Comparison of ENCODE assay signal across 29 cellular contexts in the genomic region with DNA sequence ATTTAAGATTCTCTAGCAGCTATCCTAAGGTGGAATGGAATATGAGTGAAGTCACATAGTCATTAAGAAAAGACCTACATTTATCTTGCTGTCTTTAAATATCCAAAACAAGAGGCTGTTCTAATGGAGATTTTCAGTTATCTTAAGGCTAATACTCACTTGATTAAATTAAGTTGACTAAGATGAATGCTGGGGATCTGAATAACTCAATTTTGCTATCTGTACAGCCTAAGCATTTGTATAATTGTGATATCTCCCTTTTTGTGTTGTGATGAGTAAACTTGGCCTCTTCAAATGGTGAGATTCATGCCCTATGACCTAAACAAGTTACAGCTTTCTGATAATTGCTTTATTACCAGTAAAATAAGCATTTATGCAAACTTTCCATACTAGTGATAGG. TPM values are rescaled to one million over a fixed set of nuclear protein-coding genes. Genes with fewer than 3 reads are reported as not detected.
"Had no signal": no experiment of that assay in that cellular context is flagged by ENCODE, and none has a peak within 500 bp of the region (broad histone marks: within the 10 kb centered on the region; RNA-seq: fewer than 3 reads in every experiment).

No MANE protein-coding gene starts in this region.

- H3K27ac ChIP-seq: adrenal gland, body of pancreas, esophagus muscularis mucosa, foreskin keratinocyte, gastrocnemius medialis, heart left ventricle had no signal

- H3K4me1 ChIP-seq: adrenal gland, body of pancreas, esophagus muscularis mucosa, foreskin keratinocyte, gastrocnemius medialis, heart left ventricle had no signal

- H3K36me3 ChIP-seq: adrenal gland, esophagus muscularis mucosa, gastrocnemius medialis, heart left ventricle had no signal

- DNase-seq: activated CD4-positive, alpha-beta memory T cell treated with anti-CD3 and anti-CD28 coated beads for 36 hours; activated CD4-positive, alpha-beta T cell treated with anti-CD3 and anti-CD28 coated beads for 1 hour; activated CD4-positive, alpha-beta T cell treated with anti-CD3 and anti-CD28 coated beads for 4 hours; activated CD4-positive, alpha-beta T cell treated with anti-CD3 and anti-CD28 coated beads, Interleukin-2, amount 10 ng/mL, durations not matched to agents 7 days and 5 days; activated CD8-positive, alpha-beta memory T cell treated with anti-CD3 and anti-CD28 coated beads, Interleukin-2, amount 10 ng/mL, durations not matched to agents 7 days and 5 days; activated CD8-positive, alpha-beta memory T cell treated with anti-CD3 and anti-CD28 coated beads, Interleukin-2, amount 50 U/mL, for 4 hours; activated CD8-positive, alpha-beta T cell treated with anti-CD3 and anti-CD28 coated beads, Interleukin-2, amount 10 ng/mL, durations not matched to agents 7 days and 5 days; activated effector memory CD4-positive, alpha-beta T cell treated with anti-CD3 and anti-CD28 coated beads, Interleukin-2, amount 50 U/mL, for 16 hours; activated naive CD4-positive, alpha-beta T cell treated with anti-CD3 and anti-CD28 coated beads for 36 hours; activated naive CD8-positive, alpha-beta T cell treated with anti-CD3 and anti-CD28 coated beads for 36 hours; activated naive CD8-positive, alpha-beta T cell treated with anti-CD3 and anti-CD28 coated beads, Interleukin-2, amount 50 U/mL, for 24 hours; activated T-cell treated with anti-CD3 and anti-CD28 coated beads, Interleukin-2, amount 50 U/mL, for 1 hour; activated T-cell treated with anti-CD3 and anti-CD28 coated beads, Interleukin-2, amount 50 U/mL, for 48 hours; adrenal gland; amygdala; aorta; body of pancreas; caudate nucleus; cortex of kidney; dermis blood vessel endothelial cell; effector CD4-positive, alpha-beta T cell; effector memory CD8-positive, alpha-beta T cell; erythroblast; foreskin keratinocyte; gastrocnemius medialis; glutamatergic neuron; heart left ventricle; T-helper 2 cell had no signal

- H3K9me3 ChIP-seq: adrenal gland, body of pancreas, esophagus muscularis mucosa, gastrocnemius medialis had no signal

- H3K27me3 ChIP-seq: adrenal gland, body of pancreas, esophagus muscularis mucosa, foreskin keratinocyte, gastrocnemius medialis, heart left ventricle had no signal

- H3K4me3 ChIP-seq: adrenal gland, body of pancreas, esophagus muscularis mucosa, gastrocnemius medialis, heart left ventricle had no signal

RNA-seq across cellular contexts. Expression of a gene that starts 13.6 kb away (rescaled TPM):
- polyA plus RNA-seq: foreskin keratinocyte had no signal
